In the genomic region with DNA sequence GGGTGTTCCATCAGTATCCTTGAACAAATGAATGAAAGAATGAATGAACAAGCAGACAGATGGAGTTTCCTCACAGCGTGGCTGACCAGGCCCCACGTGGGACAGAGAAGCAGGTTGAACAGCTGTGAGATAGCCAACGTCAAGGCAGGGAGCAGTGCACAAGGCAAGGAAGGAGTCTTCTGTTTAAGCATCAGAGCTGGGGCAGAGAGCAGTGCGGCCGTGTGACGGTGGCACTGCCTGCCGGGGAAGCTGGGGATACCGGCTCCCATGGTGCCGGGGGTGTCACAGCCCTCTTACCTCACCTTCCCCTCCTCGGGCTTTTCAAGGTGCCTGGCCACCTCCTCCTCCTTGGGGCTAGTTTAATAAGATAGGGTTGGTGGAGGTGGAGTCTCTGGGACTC, we compare ENCODE assay signal across 26 cellular contexts.
DNase-seq lines count a peak whose midpoint lies in the region; ATAC-seq, FAIRE-seq and TF ChIP-seq lines count a peak whose summit lies in the region.
"Had no signal": no experiment of that assay in that cellular context is flagged by ENCODE, and none has a peak within 500 bp of the region (broad histone marks: within the 10 kb centered on the region; RNA-seq: fewer than 3 reads in every experiment).

No MANE protein-coding gene starts in this region.

- no peak for DNase-seq in HTR-8/SVneo (ENCODE audit: insufficient read length, low spot score)
- no peak for DNase-seq in glutamatergic neuron
- no peak for DNase-seq in NCI-H748 (lab: John Stamatoyannopoulos, UW; ENCODE audit: unreplicated experiment)
- DNase-seq in prostate gland (ENCODE audit: low spot score) = no peak
- DNase-seq: 8988T; ACHN; BE2C; C1 segment of cervical spinal cord; CD4-positive, alpha-beta memory T cell; CD4-positive, CD25-positive, alpha-beta regulatory T cell; CD8-positive, alpha-beta memory T cell; COR-L47; DMS 273 treated with DMSO at 0.1 percent for 48 hours; DMS153; DMS53; DMS79; DND-41; EL; GDM1 had no signal

- no peak overlapping the region for H3K4me3 ChIP-seq in prostate gland
- H3K4me3 ChIP-seq: BLaER1, GM12878 had no signal

- no peaks in the 10 kb centered on the region for H3K36me3 ChIP-seq in prostate gland
- H3K36me3 ChIP-seq: BE2C, BLaER1 had no signal

- no peaks in the 10 kb centered on the region for H3K27me3 ChIP-seq in prostate gland (replicated peaks; ENCODE audit: insufficient read depth)
- H3K27me3 ChIP-seq: BE2C, BLaER1 had no signal

- peaks cover 3% of the 10 kb centered on the region for H3K27me3 Mint-ChIP-seq in glutamatergic neuron (ENCODE audit: unreplicated experiment)
- H3K27me3 Mint-ChIP-seq: CD4-positive, alpha-beta memory T cell; CD4-positive, CD25-positive, alpha-beta regulatory T cell; CD8-positive, alpha-beta memory T cell had no signal

- WGBS in prostate gland = 96% methylated on average over 10 of the region's 10 CpGs

- no peaks in the 10 kb centered on the region for H3K36me3 Mint-ChIP-seq in glutamatergic neuron (ENCODE audit: unreplicated experiment)
- H3K36me3 Mint-ChIP-seq: CD14-positive monocyte had no signal

- no peaks in the 10 kb centered on the region for H3K9me3 ChIP-seq in prostate gland
- H3K9me3 ChIP-seq: BE2C, BLaER1 had no signal

- peak overlapping the region; percentile 31 for H3K4me3 Mint-ChIP-seq in glutamatergic neuron (ENCODE audit: unreplicated experiment)
- H3K4me3 Mint-ChIP-seq: CD14-positive monocyte; CD4-positive, alpha-beta memory T cell; CD4-positive, CD25-positive, alpha-beta regulatory T cell; CD8-positive, alpha-beta memory T cell had no signal

- intact Hi-C loops in prostate gland (cut with DNase I) = no loop called here

- FAIRE-seq in HTR-8/SVneo (lab: Jason Lieb, UNC) = peak; percentile 67
- FAIRE-seq: A204.1, GM12878, GM12892, GM18507 had no signal

- peaks cover 2% of the 10 kb centered on the region for H3K9me3 Mint-ChIP-seq in glutamatergic neuron (ENCODE audit: unreplicated experiment)
- H3K9me3 Mint-ChIP-seq: CD14-positive monocyte; CD4-positive, alpha-beta memory T cell; CD4-positive, CD25-positive, alpha-beta regulatory T cell; CD8-positive, alpha-beta memory T cell had no signal

- H3K4me1 ChIP-seq in prostate gland (replicated peaks) = no peaks in the 10 kb centered on the region
- H3K4me1 ChIP-seq: BLaER1 had no signal

- H3K4me1 Mint-ChIP-seq in glutamatergic neuron (ENCODE audit: low read depth, unreplicated experiment) = peaks cover 85% of the 10 kb centered on the region
- H3K4me1 Mint-ChIP-seq: CD4-positive, alpha-beta memory T cell; CD4-positive, CD25-positive, alpha-beta regulatory T cell; CD8-positive, alpha-beta memory T cell had no signal

- no peak overlapping the region for H3K27ac ChIP-seq in prostate gland
- H3K27ac ChIP-seq: BLaER1 had no signal

- no peak for ATAC-seq in HG02610 (IDR thresholded peaks at IDR 0.05; ENCODE audit: unreplicated experiment)
- ATAC-seq: GM12878 had no signal

- H3K27ac Mint-ChIP-seq in glutamatergic neuron (ENCODE audit: unreplicated experiment) = peak overlapping the region; percentile 67
- H3K27ac Mint-ChIP-seq: CD14-positive monocyte; CD4-positive, alpha-beta memory T cell; CD4-positive, CD25-positive, alpha-beta regulatory T cell had no signal

- TF ChIP-seq CTCF in glutamatergic neuron (IDR thresholded peaks at IDR 0.05; ENCODE audit: partially characterized antibody, unreplicated experiment) = no peak
- TF ChIP-seq CTCF in prostate gland (IDR thresholded peaks at IDR 0.05) = no peak

- no peak for TF ChIP-seq POLR2A in prostate gland (IDR thresholded peaks at IDR 0.05)
